ENCODE assay signal across 8 cellular contexts in the genomic region with DNA sequence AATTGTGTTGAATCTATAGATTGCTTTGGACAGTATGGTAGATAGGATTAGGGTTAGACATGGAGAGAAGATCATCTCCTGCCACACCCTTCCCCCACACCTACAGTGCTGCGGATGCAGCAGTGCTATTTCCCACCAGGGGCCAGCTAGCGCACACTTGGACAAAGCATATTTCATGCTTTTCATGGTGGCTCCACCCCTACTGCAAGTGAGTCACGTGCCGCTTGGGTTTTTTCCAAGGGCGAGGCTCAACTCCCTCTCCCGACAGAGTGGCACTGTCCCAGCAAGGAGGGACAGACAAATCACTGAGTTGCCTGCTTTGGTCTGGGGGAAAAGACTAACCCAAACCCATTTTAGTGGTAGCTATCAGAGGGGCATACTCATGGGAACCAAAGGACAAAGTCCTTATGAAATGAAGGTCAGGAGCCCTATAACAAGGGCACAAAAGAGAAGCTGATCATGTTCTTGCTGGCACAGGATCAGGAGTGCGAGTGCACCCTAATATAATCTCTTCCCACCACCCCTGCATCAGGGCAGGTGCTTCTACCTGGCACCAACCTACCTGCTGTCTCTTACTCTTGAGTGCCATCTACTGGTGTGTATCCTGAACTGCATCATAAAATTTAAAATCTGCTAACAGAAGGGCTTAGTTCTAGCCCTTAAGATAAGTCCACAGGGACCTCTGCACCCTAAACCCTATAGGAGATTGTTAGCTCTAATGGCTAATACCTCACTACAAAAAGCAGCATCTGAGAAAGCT. TPM values are rescaled to one million over a fixed set of nuclear protein-coding genes. Genes with fewer than 3 reads are reported as not detected.
A peak's percentile ranks its signal among the peaks of the same experiment; 100 is the strongest.
DNase-seq lines count a peak whose midpoint lies in the region; ATAC-seq and TF ChIP-seq lines count a peak whose summit lies in the region.

No MANE protein-coding gene starts in this region.

- H3F3A ChIP-seq in MM.1S (ENCODE audit: insufficient read depth, low read length): no peaks in the 10 kb centered on the region

- no peak overlapping the region for H3K9ac ChIP-seq in MM.1S (ENCODE audit: low read length)

- H3K4me2 ChIP-seq in MM.1S (ENCODE audit: low read depth, low read length): no peak overlapping the region

- H3K79me2 ChIP-seq in MM.1S (ENCODE audit: low read length): no peaks in the 10 kb centered on the region

- no peak overlapping the region for H3K4me3 Mint-ChIP-seq in activated T-cell treated with anti-CD3 and anti-CD28 coated beads, Interleukin-2, amount 50 U/mL, for 72 hours

- no peak overlapping the region for H3K4me3 ChIP-seq in AG10803 (ENCODE audit: low read length)
- H3K4me3 ChIP-seq in MM.1S (ENCODE audit: low read length): no peak overlapping the region

- H3K27ac ChIP-seq in MM.1S (ENCODE audit: low read length): no peak overlapping the region

- no peak overlapping the region for H2AFZ ChIP-seq in MM.1S (ENCODE audit: low read length)

- H3K4me1 Mint-ChIP-seq in activated T-cell treated with anti-CD3 and anti-CD28 coated beads, Interleukin-2, amount 50 U/mL, for 72 hours (ENCODE audit: low read depth): no peaks in the 10 kb centered on the region

- no peaks in the 10 kb centered on the region for H3K27me3 ChIP-seq in MM.1S (replicated peaks; ENCODE audit: insufficient read depth, low read length)

- DNase-seq in AG10803 (ENCODE audit: low read depth) (no peak), GM10266 (ENCODE audit: extremely low spot score) (peak; percentile 25), MM.1S (peak; percentile 48), left colon (peak; percentile 73 to 78), SKM-1 (lab: John Stamatoyannopoulos, UW; ENCODE audit: unreplicated experiment) (no peak), posterior cingulate gyrus (no peak), hippocampal formation (lab: John Stamatoyannopoulos, UW) (no peak)
- peak; percentile 6 to 11 for DNase-seq in activated T-cell treated with anti-CD3 and anti-CD28 coated beads, Interleukin-2, amount 50 U/mL, for 72 hours

- no peaks in the 10 kb centered on the region for H3K27me3 Mint-ChIP-seq in activated T-cell treated with anti-CD3 and anti-CD28 coated beads, Interleukin-2, amount 50 U/mL, for 72 hours (ENCODE audit: low read depth)

- H3K9me2 ChIP-seq in MM.1S (replicated peaks; ENCODE audit: insufficient read depth, low read length): no peaks in the 10 kb centered on the region

- H3K27ac Mint-ChIP-seq in activated T-cell treated with anti-CD3 and anti-CD28 coated beads, Interleukin-2, amount 50 U/mL, for 72 hours: no peak overlapping the region

- H3K36me3 ChIP-seq in MM.1S (replicated peaks; ENCODE audit: insufficient read depth, low read length): no peaks in the 10 kb centered on the region

- intact Hi-C loops in left colon (cut with DNase I, micrococcal nuclease): loop anchor here in 1 of 2 donors (10.0 kb wide), 1 partner anchor 120 kb away; no protein-coding TSS in a partner anchor
- intact Hi-C loops in posterior cingulate gyrus (cut with DNase I): loop anchor here (10.0 kb wide), 1 partner anchor 110 kb away; a partner anchor contains a TSS

- H3K9me3 Mint-ChIP-seq in activated T-cell treated with anti-CD3 and anti-CD28 coated beads, Interleukin-2, amount 50 U/mL, for 72 hours: no peaks in the 10 kb centered on the region

- no peaks in the 10 kb centered on the region for H3K36me3 Mint-ChIP-seq in activated T-cell treated with anti-CD3 and anti-CD28 coated beads, Interleukin-2, amount 50 U/mL, for 72 hours (ENCODE audit: insufficient read depth in 2 of 2)

- H4K20me1 ChIP-seq in MM.1S (ENCODE audit: insufficient read depth, low read length): no peaks in the 10 kb centered on the region

- no peaks in the 10 kb centered on the region for H3K9me3 ChIP-seq in MM.1S (replicated peaks; ENCODE audit: insufficient read depth, low read length)

- TF ChIP-seq CTCF in AG10803 (conservative IDR thresholded peaks at IDR 0.05; ENCODE audit: low read length) (peak; percentile 54), GM10266 (IDR thresholded peaks at IDR 0.05; ENCODE audit: control insufficient read depth, insufficient read depth, low read depth, missing control alignments) (peak; percentile 56), MM.1S (IDR thresholded peaks at IDR 0.05; ENCODE audit: low read length) (peak; percentile 79)

- ATAC-seq in activated T-cell treated with anti-CD3 and anti-CD28 coated beads, Interleukin-2, amount 50 U/mL, for 72 hours (replicated peaks in 1 of 2): peak; percentile 37 to 44
- peak; percentile 94 for ATAC-seq in left colon

- no peaks in the 10 kb centered on the region for H3K4me1 ChIP-seq in MM.1S (ENCODE audit: low read length)

RNA-seq across cellular contexts. Expression of a gene that starts 55.1 kb away (rescaled TPM):
- not detected for total RNA-seq in activated T-cell treated with anti-CD3 and anti-CD28 coated beads, Interleukin-2, amount 50 U/mL, for 72 hours
- not detected for total RNA-seq in left colon

Comparison
In these comparisons a context has a peak if more than half of its experiments do, and no peak if none do; other contexts are left out.
1. DNase-seq: peak in GM10266 (single experiment), MM.1S (single experiment), activated T-cell treated with anti-CD3 and anti-CD28 coated beads, Interleukin-2, amount 50 U/mL, for 72 hours (2 of 2) and left colon (2 of 2); none in AG10803 (single experiment), SKM-1 (single experiment), posterior cingulate gyrus (0 of 10) and hippocampal formation (0 of 2).
2. Peak in every context shown above with its lines, with median percentiles within 50 percentile points of each other: CTCF ChIP-seq.